Comparison of ENCODE assay signal across 8 cellular contexts in genomic region chr2:195656859-195657633, GRCh38. TPM values are rescaled to one million over a fixed set of nuclear protein-coding genes. Genes with fewer than 3 reads are reported as not detected.
DNase-seq lines count a peak whose midpoint lies in the region; ATAC-seq lines count a peak whose summit lies in the region.

Gene SLC39A10 (plus strand): TSS chr2:195657226. CDS start chr2:195680043, 22,817 bp downstream.

- peak within 1 kb of the TSS; percentile 87 to 98 (median 95) for H3K4me3 ChIP-seq in BLaER1 treated with 17β-estradiol and CSF1 and Interleukin-3, amounts not matched to agents 10 nM and 100 nM

- H3K9me3 ChIP-seq in BLaER1 treated with 17β-estradiol and CSF1 and Interleukin-3, amounts not matched to agents 10 nM and 100 nM (replicated peaks in 1 of 11): peaks cover 0 to 42% (median 4%) of the 10 kb centered on the region in 11 experiments; a peak in 10 of 22 replicates

- peaks cover 0 to 16% (median 0%) of the 10 kb centered on the region in 11 experiments; a peak in 6 of 22 replicates for H3K36me3 ChIP-seq in BLaER1 treated with 17β-estradiol and CSF1 and Interleukin-3, amounts not matched to agents 10 nM and 100 nM

- intact Hi-C loops in left colon (cut with DNase I, micrococcal nuclease): no loop called here

- peaks cover 0 to 32% (median 4%) of the 10 kb centered on the region in 11 experiments; a peak in 12 of 22 replicates for H4K20me1 ChIP-seq in BLaER1 treated with 17β-estradiol and CSF1 and Interleukin-3, amounts not matched to agents 10 nM and 100 nM

- peaks cover 21 to 69% (median 42%) of the 10 kb centered on the region in 10 experiments for H3K4me1 ChIP-seq in BLaER1 treated with 17β-estradiol and CSF1 and Interleukin-3, amounts not matched to agents 10 nM and 100 nM

- DNase-seq in NCI-H748 (lab: John Stamatoyannopoulos, UW; ENCODE audit: unreplicated experiment) (peak; percentile 99), cortex of kidney (lab: John Stamatoyannopoulos, UW) (peak; percentile 37), left colon (peak; percentile 95 to 98)
- peak; percentile 98 for DNase-seq in activated CD4-positive, alpha-beta T cell treated with anti-CD3 and anti-CD28 coated beads, Interleukin-2, amount 50 U/mL, for 1 hour
- DNase-seq in stimulated activated CD4-positive, alpha-beta T cell treated with anti-CD3 and anti-CD28 coated beads, Interleukin-1b, Interleukin-23, amount 100 ng/mL, for 48 hours: peak; percentile 97

- H3K27me3 ChIP-seq in BLaER1 treated with 17β-estradiol and CSF1 and Interleukin-3, amounts not matched to agents 10 nM and 100 nM: no peaks in the 10 kb centered on the region

- H3K27ac ChIP-seq in BLaER1 treated with 17β-estradiol and CSF1 and Interleukin-3, amounts not matched to agents 10 nM and 100 nM: peak within 1 kb of the TSS; percentile 99 to 100 (median 100)

- H3K4me2 ChIP-seq in BLaER1 treated with 17β-estradiol and CSF1 and Interleukin-3, amounts not matched to agents 10 nM and 100 nM: peak within 1 kb of the TSS; percentile 74 to 98 (median 84)

- peak within 1 kb of the TSS; percentile 99 to 100 (median 100) for H3K9ac ChIP-seq in BLaER1 treated with 17β-estradiol and CSF1 and Interleukin-3, amounts not matched to agents 10 nM and 100 nM

- ATAC-seq in GM19351 (IDR thresholded peaks at IDR 0.05; ENCODE audit: unreplicated experiment) (peak; percentile 69), HG03521 (IDR thresholded peaks at IDR 0.05; ENCODE audit: unreplicated experiment) (peak; percentile 76), left colon (peak; percentile 88)

RNA-seq across cellular contexts. Expression of gene SLC39A10, which starts in this region (rescaled TPM):
- total RNA-seq in left colon: 10 to 100 TPM; 14.9 to 19.7 TPM

Comparison
In these comparisons a context has a peak if more than half of its experiments do, and no peak if none do; other contexts are left out.
1. Peak in every context shown above with its lines: DNase-seq, ATAC-seq, H3K4me3 ChIP-seq and H3K27ac ChIP-seq.
2. DNase-seq: peak in every context shown above with its lines; median percentile 99 in NCI-H748; 98 in activated CD4-positive, alpha-beta T cell treated with anti-CD3 and anti-CD28 coated beads, Interleukin-2, amount 50 U/mL, for 1 hour; 97 in stimulated activated CD4-positive, alpha-beta T cell treated with anti-CD3 and anti-CD28 coated beads, Interleukin-1b, Interleukin-23, amount 100 ng/mL, for 48 hours; 96 in left colon; 37 in cortex of kidney.